22 cellular contexts compared by ENCODE assay signal in the genomic region with DNA sequence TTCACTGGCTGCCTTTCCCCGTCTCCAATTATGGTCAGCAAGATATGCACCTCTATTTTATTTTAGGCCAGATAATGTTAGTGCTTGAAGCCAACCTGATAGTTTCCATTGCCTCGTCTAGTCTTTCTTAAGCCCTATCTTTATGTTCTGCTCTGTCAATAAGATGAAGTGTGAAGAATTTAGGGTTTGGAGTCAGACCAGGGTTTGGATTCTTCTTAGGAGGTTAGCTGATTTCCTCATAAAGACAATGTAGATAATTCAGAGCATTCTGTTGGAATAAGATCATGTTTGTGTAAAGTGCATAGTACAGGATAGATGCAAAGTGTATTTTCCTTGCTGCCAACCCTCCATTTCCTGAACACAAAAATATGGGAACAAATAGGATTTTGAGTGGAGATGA. TPM values are rescaled to one million over a fixed set of nuclear protein-coding genes. Genes with fewer than 3 reads are reported as not detected.
"Had no signal": no experiment of that assay in that cellular context is flagged by ENCODE, and none has a peak within 500 bp of the region (broad histone marks: within the 10 kb centered on the region; RNA-seq: fewer than 3 reads in every experiment).

No MANE protein-coding gene starts in this region.

- H3K9me3 Mint-ChIP-seq: activated CD4-positive, alpha-beta memory T cell treated with anti-CD3 and anti-CD28 coated beads, Interleukin-2, amount 10 ng/mL, durations not matched to agents 7 days and 5 days; activated CD4-positive, alpha-beta T cell treated with anti-CD3 and anti-CD28 coated beads, Interleukin-2, amount 10 ng/mL, durations not matched to agents 24 days and 14 days; activated naive CD4-positive, alpha-beta T cell treated with anti-CD3 and anti-CD28 coated beads, Interleukin-2, amount 10 ng/mL, durations not matched to agents 7 days and 5 days; dendritic cell treated with granulocyte-macrophage colony-stimulating factor and Interleukin-4, amounts not matched to agents 40 ng/mL and 50 ng/mL, for 4 days; memory B cell; nephron progenitor cell; stimulated activated naive CD8-positive, alpha-beta T cell treated with anti-CD3 and anti-CD28 coated beads, Interleukin-15, Interleukin-2, amounts not matched to agents 100 ng/mL and 50 ng/mL, for 24 hours had no signal

- H3K9me3 ChIP-seq: mucosa of descending colon, right lobe of liver, tibial artery had no signal

- H3K27me3 Mint-ChIP-seq: activated CD4-positive, alpha-beta memory T cell treated with anti-CD3 and anti-CD28 coated beads, Interleukin-2, amount 10 ng/mL, durations not matched to agents 7 days and 5 days; activated CD4-positive, alpha-beta T cell treated with anti-CD3 and anti-CD28 coated beads, Interleukin-2, amount 10 ng/mL, durations not matched to agents 24 days and 14 days; activated CD8-positive, alpha-beta memory T cell treated with anti-CD3 and anti-CD28 coated beads, Interleukin-2, amount 10 ng/mL, durations not matched to agents 7 days and 5 days; activated naive CD4-positive, alpha-beta T cell treated with anti-CD3 and anti-CD28 coated beads, Interleukin-2, amount 10 ng/mL, durations not matched to agents 7 days and 5 days; dendritic cell treated with granulocyte-macrophage colony-stimulating factor and Interleukin-4, amounts not matched to agents 40 ng/mL and 50 ng/mL, for 4 days; memory B cell; stimulated activated naive CD8-positive, alpha-beta T cell treated with anti-CD3 and anti-CD28 coated beads, Interleukin-15, Interleukin-2, amounts not matched to agents 100 ng/mL and 50 ng/mL, for 24 hours had no signal

- H3K4me3 ChIP-seq: mucosa of descending colon, right lobe of liver, skin epidermis, tibial artery had no signal

- H3K4me3 Mint-ChIP-seq: activated CD4-positive, alpha-beta memory T cell treated with anti-CD3 and anti-CD28 coated beads, Interleukin-2, amount 10 ng/mL, durations not matched to agents 7 days and 5 days; activated CD4-positive, alpha-beta T cell treated with anti-CD3 and anti-CD28 coated beads, Interleukin-2, amount 10 ng/mL, durations not matched to agents 24 days and 14 days; activated CD8-positive, alpha-beta memory T cell treated with anti-CD3 and anti-CD28 coated beads, Interleukin-2, amount 10 ng/mL, durations not matched to agents 7 days and 5 days; activated naive CD4-positive, alpha-beta T cell treated with anti-CD3 and anti-CD28 coated beads, Interleukin-2, amount 10 ng/mL, durations not matched to agents 7 days and 5 days; dendritic cell treated with granulocyte-macrophage colony-stimulating factor and Interleukin-4, amounts not matched to agents 40 ng/mL and 50 ng/mL, for 4 days; memory B cell; nephron progenitor cell; stimulated activated naive CD8-positive, alpha-beta T cell treated with anti-CD3 and anti-CD28 coated beads, Interleukin-15, Interleukin-2, amounts not matched to agents 100 ng/mL and 50 ng/mL, for 24 hours had no signal

- ATAC-seq: activated CD8-positive, alpha-beta memory T cell treated with anti-CD3 and anti-CD28 coated beads, Interleukin-2, amount 10 ng/mL, durations not matched to agents 7 days and 5 days; right lobe of liver had no signal

- H3K27me3 ChIP-seq: right lobe of liver, tibial artery had no signal

- H3K4me1 ChIP-seq: right lobe of liver, tibial artery had no signal

- H3K36me3 ChIP-seq: right lobe of liver, tibial artery had no signal

- H3K27ac ChIP-seq: right lobe of liver, skin epidermis, tibial artery had no signal

- H3K27ac Mint-ChIP-seq: activated CD4-positive, alpha-beta memory T cell treated with anti-CD3 and anti-CD28 coated beads, Interleukin-2, amount 10 ng/mL, durations not matched to agents 7 days and 5 days; activated CD4-positive, alpha-beta T cell treated with anti-CD3 and anti-CD28 coated beads, Interleukin-2, amount 10 ng/mL, durations not matched to agents 24 days and 14 days; activated CD8-positive, alpha-beta memory T cell treated with anti-CD3 and anti-CD28 coated beads, Interleukin-2, amount 10 ng/mL, durations not matched to agents 7 days and 5 days; activated naive CD4-positive, alpha-beta T cell treated with anti-CD3 and anti-CD28 coated beads, Interleukin-2, amount 10 ng/mL, durations not matched to agents 7 days and 5 days; dendritic cell treated with granulocyte-macrophage colony-stimulating factor and Interleukin-4, amounts not matched to agents 40 ng/mL and 50 ng/mL, for 4 days; memory B cell; nephron progenitor cell; stimulated activated naive CD8-positive, alpha-beta T cell treated with anti-CD3 and anti-CD28 coated beads, Interleukin-15, Interleukin-2, amounts not matched to agents 100 ng/mL and 50 ng/mL, for 24 hours had no signal

- H3K4me1 Mint-ChIP-seq: activated CD4-positive, alpha-beta memory T cell treated with anti-CD3 and anti-CD28 coated beads, Interleukin-2, amount 10 ng/mL, durations not matched to agents 7 days and 5 days; activated CD4-positive, alpha-beta T cell treated with anti-CD3 and anti-CD28 coated beads, Interleukin-2, amount 10 ng/mL, durations not matched to agents 24 days and 14 days; activated CD8-positive, alpha-beta memory T cell treated with anti-CD3 and anti-CD28 coated beads, Interleukin-2, amount 10 ng/mL, durations not matched to agents 7 days and 5 days; activated naive CD4-positive, alpha-beta T cell treated with anti-CD3 and anti-CD28 coated beads, Interleukin-2, amount 10 ng/mL, durations not matched to agents 7 days and 5 days; memory B cell; nephron progenitor cell had no signal

- DNase-seq: activated CD4-positive, alpha-beta memory T cell treated with anti-CD3 and anti-CD28 coated beads, Interleukin-2, amount 10 ng/mL, durations not matched to agents 7 days and 5 days; activated CD4-positive, alpha-beta T cell treated with anti-CD3 and anti-CD28 coated beads, Interleukin-2, amount 10 ng/mL, durations not matched to agents 24 days and 14 days; activated CD8-positive, alpha-beta memory T cell treated with anti-CD3 and anti-CD28 coated beads, Interleukin-2, amount 10 ng/mL, durations not matched to agents 7 days and 5 days; activated effector memory CD4-positive, alpha-beta T cell treated with anti-CD3 and anti-CD28 coated beads, Interleukin-2, amount 50 U/mL, for 16 hours; activated naive CD4-positive, alpha-beta T cell treated with anti-CD3 and anti-CD28 coated beads, Interleukin-2, amount 10 ng/mL, durations not matched to agents 7 days and 5 days; activated T-cell treated with anti-CD3 and anti-CD28 coated beads for 4 hours; aorta; cerebellar nuclear complex; effector CD4-positive, alpha-beta T cell; erythroblast; islet precursor cell; left cardiac atrium; mucosa of descending colon; nephron progenitor cell; nucleus accumbens; right lobe of liver; stimulated activated CD4-positive, alpha-beta T cell treated with anti-CD3 and anti-CD28 coated beads, Interleukin-1b, Interleukin-23, amount 100 ng/mL, for 48 hours; tibial artery had no signal

- H3K36me3 Mint-ChIP-seq: activated CD8-positive, alpha-beta memory T cell treated with anti-CD3 and anti-CD28 coated beads, Interleukin-2, amount 10 ng/mL, durations not matched to agents 7 days and 5 days; activated naive CD4-positive, alpha-beta T cell treated with anti-CD3 and anti-CD28 coated beads, Interleukin-2, amount 10 ng/mL, durations not matched to agents 7 days and 5 days; memory B cell had no signal

RNA-seq across cellular contexts. Expression of a gene that starts 43.8 kb away (rescaled TPM):
- total RNA-seq: activated CD4-positive, alpha-beta T cell treated with anti-CD3 and anti-CD28 coated beads, Interleukin-2, amount 10 ng/mL, durations not matched to agents 24 days and 14 days had no signal
